In genomic region chr7:151759591-151760042, GRCh38 we compare ENCODE assay signal across 7 cellular contexts.
DNase-seq lines count a peak whose midpoint lies in the region; ATAC-seq, FAIRE-seq and TF ChIP-seq lines count a peak whose summit lies in the region.

No MANE protein-coding gene starts in this region.

- DNase-seq in GM12865 (ENCODE audit: low read depth) (peak; percentile 65), HT-29 (ENCODE audit: low spot score) (peak; percentile 89), Panc1 (ENCODE audit: low read depth, low spot score) (no peak), frontal cortex (ENCODE audit: low spot score in 2 of 2) (peak; percentile 47 to 71), osteocyte (ENCODE audit: extremely low spot score, unreplicated experiment) (no peak)
- peak; percentile 49 for DNase-seq in activated gamma-delta T cell treated with anti-CD3 and anti-CD28 coated beads, Interleukin-2, amount 50 U/mL, for 16 hours (ENCODE audit: low read depth)

- intact Hi-C loops in Panc1 (cut with micrococcal nuclease; ENCODE audit: unreplicated experiment) = loop anchor here (1.0 to 10.0 kb wide), 4 partner anchors 132 to 391 kb away; no protein-coding TSS in a partner anchor

- H3K4me1 ChIP-seq in Panc1 (ENCODE audit: control insufficient read depth, insufficient read depth, low read length) = peaks cover 50% of the 10 kb centered on the region

- CTCF ChIA-PET in Panc1 (lab: Charles Lee) = no interaction called here

- H3K36me3 ChIP-seq in Panc1 (ENCODE audit: control insufficient read depth, insufficient read depth, low read length) = no peaks in the 10 kb centered on the region

- peak overlapping the region; percentile 85; the same call in 1 of the 2 replicates for H3K27ac ChIP-seq in Panc1 (ENCODE audit: low read length)

- peak; percentile 81 for ATAC-seq in Panc1
- ATAC-seq in HG03045 (IDR thresholded peaks at IDR 0.05; ENCODE audit: unreplicated experiment) = no peak

- FAIRE-seq in frontal cortex (lab: Jason Lieb, UNC) = no peak

- no peaks in the 10 kb centered on the region for H3K9me3 Mint-ChIP-seq in osteocyte (ENCODE audit: unreplicated experiment)

- H3K27me3 ChIP-seq in Panc1 (ENCODE audit: control insufficient read depth, insufficient read depth, low read length) = no peaks in the 10 kb centered on the region

- no peak overlapping the region for H3K27ac Mint-ChIP-seq in osteocyte (ENCODE audit: unreplicated experiment)

- peak; percentile 87 for TF ChIP-seq CTCF in GM12865 (IDR thresholded peaks at IDR 0.05; ENCODE audit: insufficient read depth, low read depth, low read length, missing control alignments)
- peak; percentile 96 for TF ChIP-seq CTCF in Panc1 (IDR thresholded peaks at IDR 0.05)
- peak; percentile 94 for TF ChIP-seq CTCF in osteocyte (IDR thresholded peaks at IDR 0.05)

- in situ Hi-C loops in Panc1 (cut with HindIII; ENCODE audit: low pct_unique_long_range_greater_than_20kb, low sequenced_read_pairs) = no loop called here

- no peak overlapping the region for H3K4me3 Mint-ChIP-seq in osteocyte (ENCODE audit: unreplicated experiment)

- H3K4me3 ChIP-seq in GM12865 (ENCODE audit: low read depth, low read length) = no peak overlapping the region
- no peak overlapping the region for H3K4me3 ChIP-seq in Panc1 (ENCODE audit: low read depth in 2 of 2, low read length in 2 of 2)

- peaks cover 22% of the 10 kb centered on the region for H3K27me3 Mint-ChIP-seq in osteocyte (ENCODE audit: unreplicated experiment)

- no peaks in the 10 kb centered on the region for H3K36me3 Mint-ChIP-seq in osteocyte (ENCODE audit: unreplicated experiment)

- no TSS peak for BruUV-seq in Panc1 (replicated peaks; lab: Mats Ljungman, UMichigan)

- H3K4me1 Mint-ChIP-seq in osteocyte (ENCODE audit: unreplicated experiment) = peaks cover 48% of the 10 kb centered on the region

- POLR2A ChIA-PET in Panc1 (lab: Charles Lee) = interaction anchor here (0.7 kb wide), 1 partner anchor 23 kb away, joined by 3 read pairs; no protein-coding TSS in a partner anchor

- H3K9me3 ChIP-seq in Panc1 (ENCODE audit: control insufficient read depth, insufficient read depth, low read depth, low read length) = no peaks in the 10 kb centered on the region

Comparison
In these comparisons a context has a peak if more than half of its experiments do, and no peak if none do; other contexts are left out.
1. DNase-seq: peak in GM12865 (single experiment), HT-29 (single experiment), activated gamma-delta T cell treated with anti-CD3 and anti-CD28 coated beads, Interleukin-2, amount 50 U/mL, for 16 hours (single experiment) and frontal cortex (2 of 2); none in Panc1 (single experiment) and osteocyte (single experiment).
2. Peak in every context shown above with its lines, with median percentiles within 50 percentile points of each other: CTCF ChIP-seq.